Comparison of ENCODE assay signal across 20 cellular contexts in genomic region chr3:12292770-12293169, GRCh38. TPM values are rescaled to one million over a fixed set of nuclear protein-coding genes. Genes with fewer than 3 reads are reported as not detected.
DNase-seq lines count a peak whose midpoint lies in the region; ATAC-seq and TF ChIP-seq lines count a peak whose summit lies in the region.
"Had no signal": no experiment of that assay in that cellular context is flagged by ENCODE, and none has a peak within 500 bp of the region (broad histone marks: within the 10 kb centered on the region; RNA-seq: fewer than 3 reads in every experiment).

No MANE protein-coding gene starts in this region.

- 53 to 55% methylated on average over 4 to 9 of the region's 9 CpGs for WGBS in transverse colon (ENCODE audit: low coverage in 1 of 2), 2 donors

- H3K4me1 ChIP-seq in HEK293 (ENCODE audit: control insufficient read depth, insufficient read depth, low read length) (no peaks in the 10 kb centered on the region), mucosa of descending colon (ENCODE audit: low read depth) (peaks cover 7% of the 10 kb centered on the region), transverse colon (peaks cover 0 to 26% (median 9%) of the 10 kb centered on the region in 4 donors)
- H3K4me1 ChIP-seq: SJCRH30 had no signal

- H3K36me3 ChIP-seq in HEK293 (ENCODE audit: control insufficient read depth in 2 of 2, insufficient read depth in 1 of 2, low read length in 2 of 2) (no peaks in the 10 kb centered on the region), mucosa of descending colon (ENCODE audit: low read depth) (no peaks in the 10 kb centered on the region), transverse colon (no peaks in the 10 kb centered on the region)
- H3K36me3 ChIP-seq: SJCRH30 had no signal

- in situ Hi-C loops in transverse colon (cut with MboI; ENCODE audit: low pct_ligation_motif_present in 1 of 4, low pct_unique_long_range_greater_than_20kb in 1 of 4, low sequenced_read_pairs in 3 of 4) = loop anchor here in 1 of 4 donors (10.0 kb wide), 1 partner anchor 182 kb away; no protein-coding TSS in a partner anchor

- no peak for TF ChIP-seq CTCF in HEK293 (tag by site-specific recombination; IDR thresholded peaks at IDR 0.05)
- no peak for TF ChIP-seq CTCF in mucosa of descending colon (IDR thresholded peaks at IDR 0.05)
- no peak for TF ChIP-seq CTCF in transverse colon (IDR thresholded peaks at IDR 0.05)

- intact Hi-C loops in mucosa of descending colon (cut with DNase I, micrococcal nuclease) (no loop called here), transverse colon (cut with DNase I; ENCODE audit: low total_unique reads) (no loop called here), Right ventricle myocardium inferior (cut with DNase I) (no loop called here)

- peaks cover 10% of the 10 kb centered on the region for H3K27me3 ChIP-seq in transverse colon
- H3K27me3 ChIP-seq: SJCRH30 had no signal

- peaks cover 8% of the 10 kb centered on the region for H3K27me3 Mint-ChIP-seq in T-helper 17 cell

- TF ChIP-seq POLR2A in transverse colon (IDR thresholded peaks at IDR 0.05) = no peak

- CTCF ChIA-PET in HEK293 (lab: Yijun Ruan, JAX) = no interaction called here

- no peak for DNase-seq in T-helper 17 cell
- DNase-seq in mucosa of descending colon = peak in 1 of 3 donors; percentile 33
- DNase-seq in transverse colon = no peak
- no peak for DNase-seq in stimulated activated CD4-positive, alpha-beta T cell treated with anti-CD3 and anti-CD28 coated beads, Interleukin-15, amount 100 ng/mL, for 24 hours
- DNase-seq in Right ventricle myocardium inferior (ENCODE audit: missing footprints) = no peak
- no peak for DNase-seq in NCI-H1436 (lab: John Stamatoyannopoulos, UW)
- DNase-seq: AML-193, DMS79 treated with DMSO at 0.1 percent for 48 hours, GOT3, KG1, MV-4-11, NCI-H187, NCI-H2227 treated with DMSO at 0.1 percent for 48 hours, NCI-H510A treated with DMSO at 0.1 percent for 48 hours, NCI-H774, SJCRH30 had no signal

- no peaks in the 10 kb centered on the region for H3K36me3 Mint-ChIP-seq in T-helper 17 cell (ENCODE audit: low read depth)

- ATAC-seq in T-helper 17 cell = no peak
- peak; percentile 3 for ATAC-seq in mucosa of descending colon
- no peak for ATAC-seq in Right ventricle myocardium inferior

- POLR2A ChIA-PET in HEK293 (lab: Yijun Ruan, JAX) = no interaction called here

- peak overlapping the region; percentile 33 for H3K4me3 Mint-ChIP-seq in T-helper 17 cell

- H3K9me3 ChIP-seq in HEK293 (ENCODE audit: control insufficient read depth, insufficient read depth, low read depth, low read length) = no peaks in the 10 kb centered on the region
- no peaks in the 10 kb centered on the region for H3K9me3 ChIP-seq in T-helper 17 cell (ENCODE audit: control insufficient read depth, low read length, poor library complexity, severe bottlenecking)
- no peaks in the 10 kb centered on the region for H3K9me3 ChIP-seq in mucosa of descending colon
- H3K9me3 ChIP-seq in transverse colon = no peaks in the 10 kb centered on the region
- H3K9me3 ChIP-seq: SJCRH30 had no signal

- TF ChIP-seq EP300 in transverse colon (IDR thresholded peaks at IDR 0.05; ENCODE audit: low read depth) = no peak

- no peak overlapping the region for H3K4me3 ChIP-seq in HEK293 (ENCODE audit: low read depth, low read length)
- no peak overlapping the region for H3K4me3 ChIP-seq in mucosa of descending colon
- peak overlapping the region in 1 of 4 donors; percentile 93 for H3K4me3 ChIP-seq in transverse colon
- H3K4me3 ChIP-seq: SJCRH30 had no signal

- H3K4me1 Mint-ChIP-seq in T-helper 17 cell = peaks cover 4% of the 10 kb centered on the region

- H3K27ac Mint-ChIP-seq in T-helper 17 cell = no peak overlapping the region

- H3K27ac ChIP-seq in HEK293 (ENCODE audit: extremely low read depth, low read depth, low read length) (no peak overlapping the region), transverse colon (peak overlapping the region; percentile 26 to 90 (median 56))
- H3K27ac ChIP-seq: C4-2B, RWPE1, SJCRH30 had no signal

TF ChIP-seq in HEK293, 187 proteins besides CTCF, POLR2A, EP300 and RAD21:
- TF ChIP-seq EGR2 (tag by site-specific recombination; IDR thresholded peaks at IDR 0.05; ENCODE audit: low read depth) = peak; percentile 96
- peak; percentile 96 for TF ChIP-seq ZFHX2 (tag by site-specific recombination; conservative IDR thresholded peaks at IDR 0.05)
- no peak for TF ChIP-seq ZNF24 (tag by site-specific recombination; IDR thresholded peaks at IDR 0.05)

RNA-seq across cellular contexts. Expression of gene PPARG, which starts 3.9 kb away (rescaled TPM):
- total RNA-seq in T-helper 17 cell (1 to 10 TPM; 1.1 to 1.2 TPM), mucosa of descending colon (100 to 1,000 TPM in 1 of 3 donors, 10 to 100 TPM in 2; 61.6 to 173 (median 98.8) TPM), transverse colon (100 to 1,000 TPM in 3 of 4 donors, 10 to 100 TPM in 1; 16.9 to 146 (median 117) TPM), Right ventricle myocardium inferior (25.7 TPM)
- total RNA-seq: G401 had no signal

Comparison
In these comparisons a context has a peak if more than half of its experiments do, and no peak if none do; other contexts are left out.
1. RNA of gene PPARG, which starts 3.9 kb away (total RNA-seq): 16.9 to 146 TPM in transverse colon, 61.6 to 173 TPM in mucosa of descending colon and 25.7 TPM in Right ventricle myocardium inferior (single experiment); 1.1 to 1.2 TPM in T-helper 17 cell; every median in the first group is over 4 times any median in the second.